Comparison of ENCODE assay signal across 16 cellular contexts in genomic region chr5:98564836-98565235, GRCh38.
A peak's percentile ranks its signal among the peaks of the same experiment; 100 is the strongest.
DNase-seq lines count a peak whose midpoint lies in the region; TF ChIP-seq lines count a peak whose summit lies in the region.
"Had no signal": no experiment of that assay in that cellular context is flagged by ENCODE, and none has a peak within 500 bp of the region (broad histone marks: within the 10 kb centered on the region; RNA-seq: fewer than 3 reads in every experiment).

No MANE protein-coding gene starts in this region.

- no peaks in the 10 kb centered on the region for H3K27me3 Mint-ChIP-seq in osteocyte (ENCODE audit: unreplicated experiment)

- H3K4me3 Mint-ChIP-seq in osteocyte (ENCODE audit: unreplicated experiment): no peak overlapping the region
- H3K4me3 Mint-ChIP-seq: CD14-positive monocyte; CD8-positive, alpha-beta T cell had no signal

- peaks cover 5% of the 10 kb centered on the region for H3K4me1 ChIP-seq in adipocyte (ENCODE audit: control insufficient read depth, insufficient read depth, low read length)
- peaks cover 5% of the 10 kb centered on the region for H3K4me1 ChIP-seq in fibroblast of lung (ENCODE audit: control insufficient read depth, extremely low read depth, insufficient read depth, low read length)

- H3K27ac Mint-ChIP-seq in osteocyte (ENCODE audit: unreplicated experiment): peak overlapping the region; percentile 62
- H3K27ac Mint-ChIP-seq: CD14-positive monocyte; CD8-positive, alpha-beta T cell had no signal

- H3K36me3 ChIP-seq in adipocyte (ENCODE audit: control insufficient read depth, insufficient read depth, low read length, severe bottlenecking): no peaks in the 10 kb centered on the region
- no peaks in the 10 kb centered on the region for H3K36me3 ChIP-seq in fibroblast of lung (ENCODE audit: control insufficient read depth, insufficient read depth, low read length)
- H3K36me3 ChIP-seq in H7 (replicated peaks; ENCODE audit: control insufficient read depth, insufficient read depth, low read length): no peaks in the 10 kb centered on the region

- TF ChIP-seq CTCF in fibroblast of lung (conservative IDR thresholded peaks at IDR 0.05 in 1 of 2, IDR thresholded peaks at IDR 0.05 in 1 of 2; ENCODE audit: low read depth in 1 of 2, low read length in 2 of 2): no peak
- no peak for TF ChIP-seq CTCF in osteocyte (IDR thresholded peaks at IDR 0.05)

- H3K9me3 Mint-ChIP-seq in osteocyte (ENCODE audit: unreplicated experiment): no peaks in the 10 kb centered on the region
- H3K9me3 Mint-ChIP-seq: CD8-positive, alpha-beta T cell had no signal

- H3K4me3 ChIP-seq in adipocyte (ENCODE audit: low read length) (no peak overlapping the region), fibroblast of lung (replicated peaks in 1 of 4; ENCODE audit: control extremely low read depth in 1 of 4, insufficient read depth in 1 of 4, low read depth in 3 of 4, low read length in 4 of 4) (no peak overlapping the region), H7 (ENCODE audit: insufficient read depth, low read depth, low read length) (no peak overlapping the region)
- H3K4me3 ChIP-seq: GM23248 had no signal

- peaks cover 4% of the 10 kb centered on the region for H3K36me3 Mint-ChIP-seq in osteocyte (ENCODE audit: unreplicated experiment)
- H3K36me3 Mint-ChIP-seq: CD14-positive monocyte; CD8-positive, alpha-beta T cell had no signal

- DNase-seq in EH (ENCODE audit: low read depth): peak; percentile 57
- DNase-seq in adipocyte (ENCODE audit: low read depth): peak; percentile 66
- DNase-seq in fibroblast of lung (ENCODE audit: low read depth in 2 of 2): peak; percentile 24 to 47
- DNase-seq in osteocyte (ENCODE audit: extremely low spot score, unreplicated experiment): no peak
- no peak for DNase-seq in substantia nigra (lab: John Stamatoyannopoulos, UW)
- DNase-seq in dedifferentiated amniotic fluid mesenchymal stem cell (ENCODE audit: extremely low spot score): no peak
- no peak for DNase-seq in H7
- DNase-seq in ecto neural progenitor cell (ENCODE audit: low spot score): no peak
- DNase-seq: ACHN; CD8-positive, alpha-beta T cell; COR-L47; DMS153; DMS79 treated with DMSO at 0.1 percent for 48 hours; GF-D8; GM23248 had no signal

- H3K27me3 ChIP-seq in adipocyte (replicated peaks; ENCODE audit: control insufficient read depth, insufficient read depth, low read length) (no peaks in the 10 kb centered on the region), fibroblast of lung (ENCODE audit: control insufficient read depth, insufficient read depth, low read length) (no peaks in the 10 kb centered on the region), H7 (ENCODE audit: control insufficient read depth, insufficient read depth, low read length) (no peaks in the 10 kb centered on the region)

- H2AFZ ChIP-seq in fibroblast of lung (ENCODE audit: low read length): no peak overlapping the region
- H2AFZ ChIP-seq: GM23248 had no signal

- no peaks in the 10 kb centered on the region for H4K20me1 ChIP-seq in fibroblast of lung (ENCODE audit: control insufficient read depth, extremely low read depth, insufficient read depth, low read length)

- H3K79me2 ChIP-seq in fibroblast of lung (ENCODE audit: control insufficient read depth, insufficient read depth, low read length): no peaks in the 10 kb centered on the region

- peaks cover 15% of the 10 kb centered on the region for H3K4me1 Mint-ChIP-seq in osteocyte (ENCODE audit: unreplicated experiment)
- H3K4me1 Mint-ChIP-seq: CD14-positive monocyte had no signal

- no peak overlapping the region for H3K4me2 ChIP-seq in fibroblast of lung (ENCODE audit: extremely low read depth, insufficient read depth, low read length)

- H3K9me3 ChIP-seq in adipocyte (ENCODE audit: control insufficient read depth, low read length): no peaks in the 10 kb centered on the region
- no peaks in the 10 kb centered on the region for H3K9me3 ChIP-seq in fibroblast of lung (ENCODE audit: control insufficient read depth, insufficient read depth, low read depth, low read length)

- H3K27ac ChIP-seq in fibroblast of lung (ENCODE audit: insufficient read depth, low read length) (no peak overlapping the region), substantia nigra (ENCODE audit: low read depth, low read length, poor library complexity, severe bottlenecking) (no peak overlapping the region)
- H3K27ac ChIP-seq: GM23248 had no signal

- H3K9ac ChIP-seq in adipocyte (ENCODE audit: low read length): no peak overlapping the region
- H3K9ac ChIP-seq in fibroblast of lung (ENCODE audit: insufficient read depth, low read length): no peak overlapping the region
- H3K9ac ChIP-seq: GM23248 had no signal

Comparison
In these comparisons a context has a peak if more than half of its experiments do, and no peak if none do; other contexts are left out.
1. DNase-seq: peak in EH (single experiment), adipocyte (single experiment) and fibroblast of lung (2 of 2); none in osteocyte (single experiment), substantia nigra (0 of 49), dedifferentiated amniotic fluid mesenchymal stem cell (single experiment), H7 (single experiment) and ecto neural progenitor cell (single experiment).